ENCODE assay signal across 28 cellular contexts in the genomic region with DNA sequence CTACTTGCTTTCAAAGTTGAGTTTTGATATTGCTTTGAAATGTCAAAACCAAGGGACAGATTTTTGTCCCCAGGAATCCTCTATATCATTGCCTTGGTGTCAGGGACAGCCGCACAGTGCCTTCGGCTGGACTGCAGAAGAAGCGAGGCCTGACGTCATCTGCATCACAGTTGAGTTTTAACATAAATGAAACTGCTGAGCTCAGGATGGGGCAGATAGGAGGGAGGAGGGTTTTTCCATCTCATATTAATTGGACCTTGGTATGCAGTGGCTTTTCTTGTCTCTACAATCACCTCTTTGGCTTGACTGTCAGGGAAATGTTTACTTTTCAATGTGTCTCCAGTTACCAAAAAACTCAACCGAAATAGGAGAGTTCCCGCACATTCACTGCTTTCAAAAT.
"Had no signal": no experiment of that assay in that cellular context is flagged by ENCODE, and none has a peak within 500 bp of the region (broad histone marks: within the 10 kb centered on the region; RNA-seq: fewer than 3 reads in every experiment).

No MANE protein-coding gene starts in this region.

- H3K27ac Mint-ChIP-seq: activated CD8-positive, alpha-beta T cell treated with anti-CD3 and anti-CD28 coated beads for 36 hours; activated naive CD4-positive, alpha-beta T cell treated with anti-CD3 and anti-CD28 coated beads, Interleukin-2, amount 10 ng/mL, durations not matched to agents 7 days and 5 days; activated naive CD8-positive, alpha-beta T cell treated with anti-CD3 and anti-CD28 coated beads for 36 hours; activated T-cell treated with anti-CD3 and anti-CD28 coated beads, Interleukin-2, amount 50 U/mL, for 72 hours; activated T-helper 2 cell treated with anti-CD3 and anti-CD28 coated beads, Interferon-gamma antibody, Interleukin-2, Interleukin-4, amounts not matched to agents 10 μg/mL and 5 μg/mL and 100 μg/mL, durations not matched to agents 14 hours and 24 hours and 36 hours; T-cell had no signal

- ATAC-seq: activated CD4-positive, CD25-positive, alpha-beta regulatory T cell treated with anti-CD3 and anti-CD28 coated beads, Interleukin-2, amount 50 U/mL, for 24 hours; activated CD8-positive, alpha-beta T cell treated with anti-CD3 and anti-CD28 coated beads for 36 hours; activated T-cell treated with anti-CD3 and anti-CD28 coated beads, Interleukin-2, amount 50 U/mL, for 72 hours; Panc1; Right ventricle myocardium inferior; T-cell had no signal

- DNase-seq: activated CD4-positive, alpha-beta T cell treated with anti-CD3 and anti-CD28 coated beads for 4 hours; activated CD8-positive, alpha-beta memory T cell treated with anti-CD3 and anti-CD28 coated beads, Interleukin-2, amount 50 U/mL, for 4 hours; activated CD8-positive, alpha-beta T cell treated with anti-CD3 and anti-CD28 coated beads for 36 hours; activated gamma-delta T cell treated with Interleukin-2 at 50 U/mL for 16 hours; activated naive CD4-positive, alpha-beta T cell treated with anti-CD3 and anti-CD28 coated beads, Interleukin-2, amount 10 ng/mL, durations not matched to agents 7 days and 5 days; activated naive CD8-positive, alpha-beta T cell treated with anti-CD3 and anti-CD28 coated beads for 36 hours; activated T-cell treated with anti-CD3 and anti-CD28 coated beads, Interleukin-2, amount 50 U/mL, for 72 hours; Kasumi-1; KBM-7; NCI-H1048; NCI-H1417 treated with DMSO at 0.1 percent for 48 hours; NCI-H1694; NCI-H2029; NCI-H2107; NCI-H2171 treated with DMSO at 0.1 percent for 48 hours; NCI-H226; NCI-H526 treated with DMSO at 0.1 percent for 48 hours; NCI-H82; RPMI8226; T-cell; T-helper 2 cell; T1000 had no signal

- H3K4me1 Mint-ChIP-seq: activated naive CD4-positive, alpha-beta T cell treated with anti-CD3 and anti-CD28 coated beads, Interleukin-2, amount 10 ng/mL, durations not matched to agents 7 days and 5 days; activated naive CD8-positive, alpha-beta T cell treated with anti-CD3 and anti-CD28 coated beads for 36 hours; T-cell had no signal

- H3K4me3 Mint-ChIP-seq: activated CD8-positive, alpha-beta T cell treated with anti-CD3 and anti-CD28 coated beads for 36 hours; activated naive CD4-positive, alpha-beta T cell treated with anti-CD3 and anti-CD28 coated beads, Interleukin-2, amount 10 ng/mL, durations not matched to agents 7 days and 5 days; activated naive CD8-positive, alpha-beta T cell treated with anti-CD3 and anti-CD28 coated beads for 36 hours; activated T-cell treated with anti-CD3 and anti-CD28 coated beads, Interleukin-2, amount 50 U/mL, for 72 hours; T-cell had no signal

- H3K27ac ChIP-seq: SK-N-MC, VCaP had no signal

- H3K27me3 Mint-ChIP-seq: activated CD8-positive, alpha-beta T cell treated with anti-CD3 and anti-CD28 coated beads for 36 hours; activated naive CD8-positive, alpha-beta T cell treated with anti-CD3 and anti-CD28 coated beads for 36 hours; T-cell had no signal

- H3K4me3 ChIP-seq: SK-N-MC had no signal

- H3K9me3 Mint-ChIP-seq: activated CD8-positive, alpha-beta T cell treated with anti-CD3 and anti-CD28 coated beads for 36 hours; activated naive CD4-positive, alpha-beta T cell treated with anti-CD3 and anti-CD28 coated beads, Interleukin-2, amount 10 ng/mL, durations not matched to agents 7 days and 5 days; activated naive CD8-positive, alpha-beta T cell treated with anti-CD3 and anti-CD28 coated beads for 36 hours; activated T-cell treated with anti-CD3 and anti-CD28 coated beads, Interleukin-2, amount 50 U/mL, for 72 hours; activated T-helper 2 cell treated with anti-CD3 and anti-CD28 coated beads, Interferon-gamma antibody, Interleukin-2, Interleukin-4, amounts not matched to agents 10 μg/mL and 5 μg/mL and 100 μg/mL, durations not matched to agents 14 hours and 24 hours and 36 hours; T-cell had no signal
